In the genomic region with DNA sequence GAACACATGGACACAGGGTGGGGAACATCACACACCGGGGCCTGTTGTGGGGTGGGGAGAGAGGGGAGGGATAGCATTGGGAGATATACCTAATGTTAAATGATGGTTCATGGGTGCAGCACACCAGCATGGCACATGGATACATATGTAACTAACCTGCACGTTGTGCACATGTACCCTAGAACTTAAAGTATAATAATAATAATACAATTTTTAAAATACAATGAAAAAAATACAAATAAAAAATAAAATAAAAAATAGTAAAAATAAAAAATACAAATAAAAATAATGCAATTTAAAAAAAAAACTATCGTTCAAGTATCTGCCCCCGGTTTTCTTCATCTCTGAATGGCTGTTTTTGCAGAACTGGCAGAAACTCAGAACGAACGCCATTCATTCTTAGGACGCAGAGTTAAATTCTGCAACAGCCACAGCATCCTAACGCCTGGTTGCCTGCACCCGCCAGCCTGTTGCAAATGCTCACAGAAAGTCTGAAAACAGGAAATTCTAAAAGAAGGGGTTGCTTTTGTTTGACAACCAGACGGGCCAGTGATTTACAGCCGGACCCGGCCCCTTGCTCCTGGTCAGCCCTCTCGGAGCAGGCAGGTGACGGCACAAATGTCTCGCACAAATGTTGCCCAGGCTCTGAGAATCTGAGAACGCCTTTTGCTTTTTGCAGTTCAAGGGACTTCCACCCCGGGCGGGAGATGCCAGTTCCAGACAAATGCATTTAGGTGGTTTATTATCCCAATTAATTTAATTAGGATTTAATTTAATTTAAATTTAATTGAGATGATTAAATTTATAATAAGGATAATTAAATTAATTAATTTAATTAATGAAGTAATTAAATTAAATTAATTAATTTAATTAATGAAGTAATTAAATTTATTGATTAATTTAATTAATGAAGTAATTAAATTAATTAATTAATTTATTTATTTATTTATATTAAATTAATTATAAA, we compare ENCODE assay signal across 11 cellular contexts. TPM values are rescaled to one million over a fixed set of nuclear protein-coding genes. Genes with fewer than 3 reads are reported as not detected.
DNase-seq lines count a peak whose midpoint lies in the region; ATAC-seq and FAIRE-seq lines count a peak whose summit lies in the region.
"Had no signal": no experiment of that assay in that cellular context is flagged by ENCODE, and none has a peak within 500 bp of the region (broad histone marks: within the 10 kb centered on the region; RNA-seq: fewer than 3 reads in every experiment).

No MANE protein-coding gene starts in this region.

- CTCF ChIA-PET in naive thymus-derived CD4-positive, alpha-beta T cell (lab: Charles Lee), result no interaction called here

- POLR2A ChIA-PET in naive thymus-derived CD4-positive, alpha-beta T cell (lab: Charles Lee), result no interaction called here

- no peak overlapping the region for H3K27ac ChIP-seq in naive thymus-derived CD4-positive, alpha-beta T cell (ENCODE audit: low read depth, low read length)

- H3K27me3 ChIP-seq in naive thymus-derived CD4-positive, alpha-beta T cell (ENCODE audit: control insufficient read depth in 2 of 2, insufficient read depth in 2 of 2, low read length in 2 of 2), result no peaks in the 10 kb centered on the region

- H3K4me1 ChIP-seq in naive thymus-derived CD4-positive, alpha-beta T cell (ENCODE audit: control insufficient read depth in 2 of 2, insufficient read depth in 2 of 2, low read length in 2 of 2), result peaks cover 0 to 14% of the 10 kb centered on the region in 2 donors

- H3K9me3 Mint-ChIP-seq in central memory CD8-positive, alpha-beta T cell, result peaks cover 14% of the 10 kb centered on the region
- H3K9me3 Mint-ChIP-seq in naive thymus-derived CD4-positive, alpha-beta T cell, result peaks cover 0 to 12% (median 0%) of the 10 kb centered on the region in 11 donors

- H3K36me3 Mint-ChIP-seq in central memory CD8-positive, alpha-beta T cell (ENCODE audit: insufficient read depth), result peaks cover 20% of the 10 kb centered on the region
- H3K36me3 Mint-ChIP-seq in naive thymus-derived CD4-positive, alpha-beta T cell, result no peaks in the 10 kb centered on the region

- no peaks in the 10 kb centered on the region for H3K36me3 ChIP-seq in naive thymus-derived CD4-positive, alpha-beta T cell (ENCODE audit: control insufficient read depth in 2 of 3, insufficient read depth in 3 of 3, low read length in 3 of 3)

- peak; percentile 9 for DNase-seq in EH (ENCODE audit: low read depth)
- no peak for DNase-seq in central memory CD8-positive, alpha-beta T cell (ENCODE audit: low spot score in 2 of 2)
- DNase-seq in naive thymus-derived CD4-positive, alpha-beta T cell, result peak in 2 of 9 donors; percentile 33 to 44
- no peak for DNase-seq in AG08395 (ENCODE audit: low spot score)
- no peak for DNase-seq in NCI-H510A treated with DMSO at 0.1 percent for 48 hours (lab: John Stamatoyannopoulos, UW)
- DNase-seq in NCI-H526 (lab: John Stamatoyannopoulos, UW), result no peak
- no peak for DNase-seq in GM19239 (ENCODE audit: insufficient read length, low spot score)
- DNase-seq: NCI-H1092 treated with DMSO at 0.1 percent for 48 hours, SW 1271 had no signal

- H3K4me1 Mint-ChIP-seq in central memory CD8-positive, alpha-beta T cell, result peaks cover 14% of the 10 kb centered on the region
- peaks cover 14 to 35% (median 31%) of the 10 kb centered on the region in 7 donors for H3K4me1 Mint-ChIP-seq in naive thymus-derived CD4-positive, alpha-beta T cell

- H3K4me3 Mint-ChIP-seq in central memory CD8-positive, alpha-beta T cell, result no peak overlapping the region
- H3K4me3 Mint-ChIP-seq in naive thymus-derived CD4-positive, alpha-beta T cell, result peak overlapping the region in 6 of 10 donors; percentile 25 to 71 (median 54)

- no peak for FAIRE-seq in GM19239 (lab: Jason Lieb, UNC)
- FAIRE-seq: endometrium had no signal

- H3K9me3 ChIP-seq in naive thymus-derived CD4-positive, alpha-beta T cell (ENCODE audit: control insufficient read depth in 2 of 3, low read length in 3 of 3), result no peaks in the 10 kb centered on the region

- H3K27me3 Mint-ChIP-seq in central memory CD8-positive, alpha-beta T cell, result peaks cover 22% of the 10 kb centered on the region
- peaks cover 0 to 20% (median 11%) of the 10 kb centered on the region in 5 donors for H3K27me3 Mint-ChIP-seq in naive thymus-derived CD4-positive, alpha-beta T cell

- H3K4me3 ChIP-seq in naive thymus-derived CD4-positive, alpha-beta T cell (ENCODE audit: low read length), result no peak overlapping the region

- intact Hi-C loops in naive thymus-derived CD4-positive, alpha-beta T cell (cut with micrococcal nuclease), result loop anchor here in 1 of 2 donors (5.0 to 10.0 kb wide), 2 partner anchors 70 to 592 kb away; no protein-coding TSS in a partner anchor

- peak; percentile 52 for ATAC-seq in GM21529 (IDR thresholded peaks at IDR 0.05; ENCODE audit: unreplicated experiment)
- ATAC-seq in central memory CD8-positive, alpha-beta T cell (replicated peaks; ENCODE audit: extremely low read depth, poor library complexity, severe bottlenecking), result peak; percentile 40
- no peak for ATAC-seq in naive thymus-derived CD4-positive, alpha-beta T cell

- no peak overlapping the region for H3K27ac Mint-ChIP-seq in central memory CD8-positive, alpha-beta T cell (ENCODE audit: low read depth)
- peak overlapping the region in 4 of 9 donors; percentile 20 to 68 (median 51) for H3K27ac Mint-ChIP-seq in naive thymus-derived CD4-positive, alpha-beta T cell

RNA-seq across cellular contexts. Expression of gene CRLF2, which starts 47.8 kb away (rescaled TPM):
- total RNA-seq in naive thymus-derived CD4-positive, alpha-beta T cell, result 1 to 10 TPM in 1 of 5 experiments, under 1 TPM in 2, not detected in 2; 0.40 to 7.3 (median 0.98) TPM
- polyA plus RNA-seq in naive thymus-derived CD4-positive, alpha-beta T cell, result under 1 TPM in 1 of 2 donors, not detected in 1; 0.19 TPM
